Comparison of ENCODE assay signal across 8 cellular contexts in genomic region chr1:27341525-27342252, GRCh38. TPM values are rescaled to one million over a fixed set of nuclear protein-coding genes. Genes with fewer than 3 reads are reported as not detected.
DNase-seq lines count a peak whose midpoint lies in the region; ATAC-seq and TF ChIP-seq lines count a peak whose summit lies in the region.

TSS of gene SYTL1 (plus strand) at chr1:27342022. CDS start at chr1:27345335, 3,313 bp downstream.

- H3K56ac ChIP-seq in IMR-90 (ENCODE audit: extremely low read depth, insufficient read depth, low read length) = no peak within 1 kb of the TSS

- in situ Hi-C loops in ACHN (cut with HindIII; ENCODE audit: low pct_ligation_motif_present, low pct_unique_long_range_greater_than_20kb, low sequenced_read_pairs) = no loop called here
- in situ Hi-C loops in IMR-90 (cut with MboI; ENCODE audit: low sequenced_read_pairs) = no loop called here

- 0 out of 2 replicates have a peak within 1 kb of the TSS, but pooled peaks have one; percentile 8 for H3K18ac ChIP-seq in IMR-90 (ENCODE audit: low read depth, low read length)

- peak within 1 kb of the TSS; percentile 29; the same call in 1 of the 2 replicates for H2BK20ac ChIP-seq in IMR-90 (ENCODE audit: low read depth, low read length)

- H3K4me3 Mint-ChIP-seq in activated T-helper 2 cell treated with anti-CD3 and anti-CD28 coated beads, Interferon-gamma antibody, Interleukin-2, Interleukin-4, amounts not matched to agents 10 μg/mL and 5 μg/mL and 100 μg/mL, durations not matched to agents 14 hours and 24 hours and 36 hours (ENCODE audit: low read depth) = peak within 1 kb of the TSS; percentile 84

- no peak for TF ChIP-seq POLR2A in IMR-90 (IDR thresholded peaks at IDR 0.05; ENCODE audit: low read depth, low read length)

- H2BK15ac ChIP-seq in IMR-90 (ENCODE audit: low read depth, low read length) = peak within 1 kb of the TSS; percentile 38; the same call in 1 of the 3 replicates

- H3K79me1 ChIP-seq in IMR-90 (ENCODE audit: low read depth in 1 of 2, low read length in 2 of 2) = no peaks in the 10 kb centered on the region

- no peak within 1 kb of the TSS for H3K9ac ChIP-seq in IMR-90 (ENCODE audit: low read depth, low read length)

- H2BK120ac ChIP-seq in IMR-90 (ENCODE audit: low read depth, low read length) = peak within 1 kb of the TSS; percentile 58

- intact Hi-C loops in IMR-90 (cut with micrococcal nuclease) = no loop called here
- intact Hi-C loops in activated T-helper 2 cell treated with anti-CD3 and anti-CD28 coated beads, Interferon-gamma antibody, Interleukin-2, Interleukin-4, amounts not matched to agents 10 μg/mL and 5 μg/mL and 100 μg/mL, durations not matched to agents 14 hours and 24 hours and 36 hours (cut with micrococcal nuclease) = loop anchor here (1.0 to 2.0 kb wide), 3 partner anchors 8 to 23 kb away; partner anchors contain the start of gene TMEM222
- intact Hi-C loops in posterior vena cava (cut with DNase I) = no loop called here

- TF ChIP-seq CTCF in IMR-90 (conservative IDR thresholded peaks at IDR 0.05; ENCODE audit: low read depth, low read length) (no peak), RWPE1 (conservative IDR thresholded peaks at IDR 0.05; ENCODE audit: low read depth) (no peak), foreskin keratinocyte (conservative IDR thresholded peaks at IDR 0.05) (no peak)

- BruUV-seq in IMR-90 (replicated peaks; lab: Mats Ljungman, UMichigan) = no TSS peak

- 14% methylated on average over 3 of the region's 22 CpGs; no CpG with 5 or more reads in 1 of the 2 experiments for WGBS in IMR-90 (ENCODE audit: extremely low coverage in 2 of 2, insufficient read length in 1 of 2), 2 experiments

- peaks cover 14% of the 10 kb centered on the region for H3K4me1 ChIP-seq in IMR-90 (ENCODE audit: control insufficient read depth, insufficient read depth, low read length)
- peaks cover 13% of the 10 kb centered on the region for H3K4me1 ChIP-seq in foreskin keratinocyte

- POLR2A ChIA-PET in IMR-90 (lab: Charles Lee; ENCODE audit: unreplicated experiment) (no interaction called here), RWPE1 (lab: Yijun Ruan, JAX; ENCODE audit: low non-redundant PET) (interaction anchor here (0.5 to 1.4 kb wide), 9 partner anchors 7 to 314 kb away, joined by 3 to 6 read pairs (median 3); no protein-coding TSS in a partner anchor)

- H3K4me2 ChIP-seq in IMR-90 (ENCODE audit: low read depth, low read length) = peak within 1 kb of the TSS; percentile 53; the same call in 1 of the 2 replicates

- H3K23ac ChIP-seq in IMR-90 (ENCODE audit: low read depth, low read length) = no peak within 1 kb of the TSS

- peaks cover 3% of the 10 kb centered on the region; the same call in 1 of the 2 replicates for H3K36me3 ChIP-seq in IMR-90 (ENCODE audit: control insufficient read depth, insufficient read depth, low read length)

- peaks cover 12% of the 10 kb centered on the region for H3K36me3 Mint-ChIP-seq in activated T-helper 2 cell treated with anti-CD3 and anti-CD28 coated beads, Interferon-gamma antibody, Interleukin-2, Interleukin-4, amounts not matched to agents 10 μg/mL and 5 μg/mL and 100 μg/mL, durations not matched to agents 14 hours and 24 hours and 36 hours (ENCODE audit: low read depth)

- H3K27me3 ChIP-seq in IMR-90 (ENCODE audit: control insufficient read depth, insufficient read depth, low read length) (no peaks in the 10 kb centered on the region), foreskin keratinocyte (no peaks in the 10 kb centered on the region)

- H3K27me3 Mint-ChIP-seq in activated T-helper 2 cell treated with anti-CD3 and anti-CD28 coated beads, Interferon-gamma antibody, Interleukin-2, Interleukin-4, amounts not matched to agents 10 μg/mL and 5 μg/mL and 100 μg/mL, durations not matched to agents 14 hours and 24 hours and 36 hours (ENCODE audit: low read depth) = no peaks in the 10 kb centered on the region

- H4K8ac ChIP-seq in IMR-90 (ENCODE audit: low read depth in 2 of 2, low read length in 2 of 2) = peak within 1 kb of the TSS in 1 of 2 experiments; percentile 81; a peak in 3 of 4 replicates

- peak within 1 kb of the TSS; percentile 68 for H2AK5ac ChIP-seq in IMR-90 (ENCODE audit: low read depth, low read length)

- no peaks in the 10 kb centered on the region for H3K9me3 ChIP-seq in IMR-90 (ENCODE audit: control insufficient read depth, insufficient read depth, low read length)

- H2AFZ ChIP-seq in IMR-90 (replicated peaks; ENCODE audit: low read length, poor library complexity) = peak within 1 kb of the TSS; percentile 90

- H3K4me3 ChIP-seq in IMR-90 (ENCODE audit: insufficient read depth, low read depth, low read length) = no peak within 1 kb of the TSS

- peak within 1 kb of the TSS; percentile 87 for H3K27ac Mint-ChIP-seq in activated T-helper 2 cell treated with anti-CD3 and anti-CD28 coated beads, Interferon-gamma antibody, Interleukin-2, Interleukin-4, amounts not matched to agents 10 μg/mL and 5 μg/mL and 100 μg/mL, durations not matched to agents 14 hours and 24 hours and 36 hours

- H3K9me1 ChIP-seq in IMR-90 (ENCODE audit: insufficient read depth, low read length) = peaks cover 7% of the 10 kb centered on the region; the same call in 1 of the 2 replicates

- CTCF ChIA-PET in IMR-90 (lab: Yijun Ruan, JAX) (interaction anchor here (0.6 kb wide), 1 partner anchor 1660 kb away, joined by 3 read pairs; no protein-coding TSS in a partner anchor), RWPE1 (lab: Yijun Ruan, JAX) (interaction anchor here (0.6 to 1.4 kb wide), 6 partner anchors 9 to 245 kb away, joined by 3 to 9 read pairs (median 4); no protein-coding TSS in a partner anchor)

- peak within 1 kb of the TSS; percentile 16 for H4K5ac ChIP-seq in IMR-90 (ENCODE audit: low read depth, low read length)

- DNase-seq in ACHN = peak; percentile 74
- peak; percentile 67 for DNase-seq in IMR-90
- DNase-seq in RWPE1 (ENCODE audit: low spot score) = peak; percentile 84
- peak; percentile 62 for DNase-seq in activated T-helper 2 cell treated with anti-CD3 and anti-CD28 coated beads, Interferon-gamma antibody, Interleukin-2, Interleukin-4, amounts not matched to agents 10 μg/mL and 5 μg/mL and 100 μg/mL, durations not matched to agents 14 hours and 24 hours and 36 hours (ENCODE audit: low spot score)
- peak; percentile 71 to 85 for DNase-seq in foreskin keratinocyte
- peak; percentile 83 for DNase-seq in posterior vena cava (ENCODE audit: low spot score)

- dilution Hi-C loops in IMR-90 (cut with HindIII; ENCODE audit: low sequenced_read_pairs, unreplicated experiment) = no loop called here

- ATAC-seq in GM18867 (IDR thresholded peaks at IDR 0.05; ENCODE audit: unreplicated experiment) = peak; percentile 55
- ATAC-seq in IMR-90 (ENCODE audit: low read depth) = peak; percentile 92
- peak; percentile 70 for ATAC-seq in foreskin keratinocyte
- ATAC-seq in HG02970 (IDR thresholded peaks at IDR 0.05; ENCODE audit: low FRiP score, unreplicated experiment) = no peak

- TF ChIP-seq RAD21 in IMR-90 (IDR thresholded peaks at IDR 0.05; ENCODE audit: low read length) = no peak

- H3K27ac ChIP-seq in IMR-90 (ENCODE audit: insufficient read depth, low read length) (no peak within 1 kb of the TSS), RWPE1 (peak within 1 kb of the TSS; percentile 98), foreskin keratinocyte (peak within 1 kb of the TSS; percentile 93)

- peak within 1 kb of the TSS; percentile 31; the same call in 1 of the 2 replicates for H3K4ac ChIP-seq in IMR-90 (ENCODE audit: low read depth, low read length)

- peak within 1 kb of the TSS; percentile 20; the same call in 1 of the 2 replicates for H3K14ac ChIP-seq in IMR-90 (replicated peaks; ENCODE audit: low read depth, low read length)

- H2AK9ac ChIP-seq in IMR-90 (replicated peaks; ENCODE audit: low read depth, low read length, poor library complexity) = peak within 1 kb of the TSS; percentile 83

- peak within 1 kb of the TSS; percentile 45; the same call in 1 of the 2 replicates for H4K91ac ChIP-seq in IMR-90 (ENCODE audit: insufficient read depth, low read depth, low read length)

- no peaks in the 10 kb centered on the region for H4K20me1 ChIP-seq in IMR-90 (ENCODE audit: insufficient read depth, low read length)

- no peak within 1 kb of the TSS for H2BK5ac ChIP-seq in IMR-90 (ENCODE audit: low read depth, low read length, poor library complexity, severe bottlenecking)

- H3K4me1 Mint-ChIP-seq in activated T-helper 2 cell treated with anti-CD3 and anti-CD28 coated beads, Interferon-gamma antibody, Interleukin-2, Interleukin-4, amounts not matched to agents 10 μg/mL and 5 μg/mL and 100 μg/mL, durations not matched to agents 14 hours and 24 hours and 36 hours (ENCODE audit: low read depth) = peaks cover 45% of the 10 kb centered on the region

- no peaks in the 10 kb centered on the region for H3K9me3 Mint-ChIP-seq in activated T-helper 2 cell treated with anti-CD3 and anti-CD28 coated beads, Interferon-gamma antibody, Interleukin-2, Interleukin-4, amounts not matched to agents 10 μg/mL and 5 μg/mL and 100 μg/mL, durations not matched to agents 14 hours and 24 hours and 36 hours

TF ChIP-seq in IMR-90, 13 proteins besides CTCF, POLR2A, EP300 and RAD21:
- TF ChIP-seq BHLHE40 (IDR thresholded peaks at IDR 0.05; ENCODE audit: low read depth, low read length) = no peak
- peak; percentile 37 for TF ChIP-seq USF2 (IDR thresholded peaks at IDR 0.05; ENCODE audit: low read depth, low read length)
- TF ChIP-seq MAZ (IDR thresholded peaks at IDR 0.05; ENCODE audit: borderline replicate concordance, low read depth, low read length) = peak; percentile 77
- no peak for TF ChIP-seq NFE2L2 (IDR thresholded peaks at IDR 0.05; ENCODE audit: low read depth, low read length)
- peak; percentile 21; the same call in 1 of the 2 replicates for TF ChIP-seq MAFK (IDR thresholded peaks at IDR 0.05; ENCODE audit: low read depth, low read length)
- TF ChIP-seq RCOR1 (IDR thresholded peaks at IDR 0.05; ENCODE audit: insufficient replicate concordance, low read length) = no peak

RNA-seq across cellular contexts. Expression of gene SYTL1, which starts in this region (rescaled TPM):
- 0.18 and 0.28 TPM in 2 replicates for total RNA-seq in IMR-90 (2012; rRNA removed)
- polyA plus RNA-seq in IMR-90 (2012; rRNA removed) = 1.0 and 1.3 TPM in 2 replicates
- 0.24 and 1.0 TPM in 2 replicates for polyA plus RNA-seq in IMR-90 (2012; cell fraction: cytosol; rRNA removed)
- polyA plus RNA-seq in IMR-90 (2012; cell fraction: nucleus; rRNA removed; ENCODE audit: low replicate concordance) = 9.3 and 16.4 TPM in 2 replicates
- total RNA-seq in activated T-helper 2 cell treated with anti-CD3 and anti-CD28 coated beads, Interferon-gamma antibody, Interleukin-2, Interleukin-4, amounts not matched to agents 10 μg/mL and 5 μg/mL and 100 μg/mL, durations not matched to agents 14 hours and 24 hours and 36 hours = 20.0 and 25.7 TPM in 2 replicates
- total RNA-seq in foreskin keratinocyte = 42.3 and 49.3 TPM in 2 replicates
- polyA plus RNA-seq in foreskin keratinocyte = 49.6 and 62.4 TPM in 2 replicates
- total RNA-seq in posterior vena cava = 1 to 10 TPM; 1.6 to 1.9 TPM
